Comparison of ENCODE assay signal across 1 cellular context in the genomic region with DNA sequence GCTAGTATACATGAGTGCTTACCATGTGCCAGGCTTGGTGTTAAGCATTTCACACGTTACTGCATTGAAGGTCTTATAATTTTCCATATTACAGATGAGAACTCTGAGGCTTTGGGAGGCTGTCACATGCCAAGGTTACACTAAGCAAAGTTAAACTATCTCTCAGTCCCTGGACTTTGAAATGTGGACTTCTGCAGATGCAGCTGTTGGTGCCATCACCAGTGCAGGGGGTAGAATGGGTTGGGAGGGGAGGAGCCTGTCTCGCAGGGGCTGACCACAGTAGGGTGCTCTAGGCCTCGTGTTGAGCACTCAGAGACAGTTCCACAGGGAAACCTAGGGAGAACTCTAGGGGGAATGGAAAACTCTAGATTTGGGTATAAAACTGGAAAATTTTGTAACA.
TF ChIP-seq lines count a peak whose summit lies in the region.

No MANE protein-coding gene starts in this region.

TF ChIP-seq in HepG2, 621 proteins besides CTCF, POLR2A, EP300 and RAD21 (continued from another document):
- no peak for TF ChIP-seq MED13 (CRISPR knock-in tag; IDR thresholded peaks at IDR 0.05)
- TF ChIP-seq SMARCE1 (IDR thresholded peaks at IDR 0.05; ENCODE audit: borderline replicate concordance), result no peak
- TF ChIP-seq ZFP41 (CRISPR knock-in tag; IDR thresholded peaks at IDR 0.05; ENCODE audit: borderline replicate concordance), result no peak
- TF ChIP-seq, protein P1, sequence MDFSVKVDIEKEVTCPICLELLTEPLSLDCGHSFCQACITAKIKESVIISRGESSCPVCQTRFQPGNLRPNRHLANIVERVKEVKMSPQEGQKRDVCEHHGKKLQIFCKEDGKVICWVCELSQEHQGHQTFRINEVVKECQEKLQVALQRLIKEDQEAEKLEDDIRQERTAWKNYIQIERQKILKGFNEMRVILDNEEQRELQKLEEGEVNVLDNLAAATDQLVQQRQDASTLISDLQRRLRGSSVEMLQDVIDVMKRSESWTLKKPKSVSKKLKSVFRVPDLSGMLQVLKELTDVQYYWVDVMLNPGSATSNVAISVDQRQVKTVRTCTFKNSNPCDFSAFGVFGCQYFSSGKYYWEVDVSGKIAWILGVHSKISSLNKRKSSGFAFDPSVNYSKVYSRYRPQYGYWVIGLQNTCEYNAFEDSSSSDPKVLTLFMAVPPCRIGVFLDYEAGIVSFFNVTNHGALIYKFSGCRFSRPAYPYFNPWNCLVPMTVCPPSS (IDR thresholded peaks at IDR 0.05), result no peak
- no peak for TF ChIP-seq ZNF343 (CRISPR knock-in tag; IDR thresholded peaks at IDR 0.05)
- TF ChIP-seq PPARG (CRISPR knock-in tag; conservative IDR thresholded peaks at IDR 0.05), result peak; percentile 29; the same call in 1 of the 2 replicates
- TF ChIP-seq AGO2 (optimal IDR thresholded peaks at IDR 0.05; ENCODE audit: low read depth, low read length), result no peak
- TF ChIP-seq, protein P2, sequence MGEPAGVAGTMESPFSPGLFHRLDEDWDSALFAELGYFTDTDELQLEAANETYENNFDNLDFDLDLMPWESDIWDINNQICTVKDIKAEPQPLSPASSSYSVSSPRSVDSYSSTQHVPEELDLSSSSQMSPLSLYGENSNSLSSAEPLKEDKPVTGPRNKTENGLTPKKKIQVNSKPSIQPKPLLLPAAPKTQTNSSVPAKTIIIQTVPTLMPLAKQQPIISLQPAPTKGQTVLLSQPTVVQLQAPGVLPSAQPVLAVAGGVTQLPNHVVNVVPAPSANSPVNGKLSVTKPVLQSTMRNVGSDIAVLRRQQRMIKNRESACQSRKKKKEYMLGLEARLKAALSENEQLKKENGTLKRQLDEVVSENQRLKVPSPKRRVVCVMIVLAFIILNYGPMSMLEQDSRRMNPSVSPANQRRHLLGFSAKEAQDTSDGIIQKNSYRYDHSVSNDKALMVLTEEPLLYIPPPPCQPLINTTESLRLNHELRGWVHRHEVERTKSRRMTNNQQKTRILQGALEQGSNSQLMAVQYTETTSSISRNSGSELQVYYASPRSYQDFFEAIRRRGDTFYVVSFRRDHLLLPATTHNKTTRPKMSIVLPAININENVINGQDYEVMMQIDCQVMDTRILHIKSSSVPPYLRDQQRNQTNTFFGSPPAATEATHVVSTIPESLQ (CRISPR knock-in tag; conservative IDR thresholded peaks at IDR 0.05), result no peak
- TF ChIP-seq, protein P3, sequence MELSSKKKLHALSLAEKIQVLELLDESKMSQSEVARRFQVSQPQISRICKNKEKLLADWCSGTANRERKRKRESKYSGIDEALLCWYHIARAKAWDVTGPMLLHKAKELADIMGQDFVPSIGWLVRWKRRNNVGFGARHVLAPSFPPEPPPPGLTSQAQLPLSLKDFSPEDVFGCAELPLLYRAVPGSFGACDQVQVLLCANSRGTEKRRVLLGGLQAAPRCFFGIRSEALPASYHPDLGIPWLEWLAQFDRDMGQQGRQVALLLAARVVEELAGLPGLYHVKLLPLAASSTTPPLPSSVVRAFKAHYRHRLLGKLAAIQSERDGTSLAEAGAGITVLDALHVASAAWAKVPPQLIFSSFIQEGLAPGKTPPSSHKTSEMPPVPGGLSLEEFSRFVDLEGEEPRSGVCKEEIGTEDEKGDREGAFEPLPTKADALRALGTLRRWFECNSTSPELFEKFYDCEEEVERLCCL (CRISPR knock-in tag; IDR thresholded peaks at IDR 0.05; ENCODE audit: borderline replicate concordance), result no peak
- no peak for TF ChIP-seq ZNF33A (CRISPR knock-in tag; IDR thresholded peaks at IDR 0.05; ENCODE audit: borderline replicate concordance)
- TF ChIP-seq, protein P4, sequence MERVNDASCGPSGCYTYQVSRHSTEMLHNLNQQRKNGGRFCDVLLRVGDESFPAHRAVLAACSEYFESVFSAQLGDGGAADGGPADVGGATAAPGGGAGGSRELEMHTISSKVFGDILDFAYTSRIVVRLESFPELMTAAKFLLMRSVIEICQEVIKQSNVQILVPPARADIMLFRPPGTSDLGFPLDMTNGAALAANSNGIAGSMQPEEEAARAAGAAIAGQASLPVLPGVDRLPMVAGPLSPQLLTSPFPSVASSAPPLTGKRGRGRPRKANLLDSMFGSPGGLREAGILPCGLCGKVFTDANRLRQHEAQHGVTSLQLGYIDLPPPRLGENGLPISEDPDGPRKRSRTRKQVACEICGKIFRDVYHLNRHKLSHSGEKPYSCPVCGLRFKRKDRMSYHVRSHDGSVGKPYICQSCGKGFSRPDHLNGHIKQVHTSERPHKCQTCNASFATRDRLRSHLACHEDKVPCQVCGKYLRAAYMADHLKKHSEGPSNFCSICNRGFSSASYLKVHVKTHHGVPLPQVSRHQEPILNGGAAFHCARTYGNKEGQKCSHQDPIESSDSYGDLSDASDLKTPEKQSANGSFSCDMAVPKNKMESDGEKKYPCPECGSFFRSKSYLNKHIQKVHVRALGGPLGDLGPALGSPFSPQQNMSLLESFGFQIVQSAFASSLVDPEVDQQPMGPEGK (CRISPR knock-in tag; IDR thresholded peaks at IDR 0.05), result peak; percentile 59; the same call in 1 of the 2 replicates
- no peak for TF ChIP-seq GLI4 (CRISPR knock-in tag; IDR thresholded peaks at IDR 0.05; ENCODE audit: borderline replicate concordance)
- TF ChIP-seq ZNF713 (CRISPR knock-in tag; IDR thresholded peaks at IDR 0.05), result no peak
- no peak for TF ChIP-seq RBFOX2 (IDR thresholded peaks at IDR 0.05; ENCODE audit: low read depth, low read length)
- TF ChIP-seq, protein P5, sequence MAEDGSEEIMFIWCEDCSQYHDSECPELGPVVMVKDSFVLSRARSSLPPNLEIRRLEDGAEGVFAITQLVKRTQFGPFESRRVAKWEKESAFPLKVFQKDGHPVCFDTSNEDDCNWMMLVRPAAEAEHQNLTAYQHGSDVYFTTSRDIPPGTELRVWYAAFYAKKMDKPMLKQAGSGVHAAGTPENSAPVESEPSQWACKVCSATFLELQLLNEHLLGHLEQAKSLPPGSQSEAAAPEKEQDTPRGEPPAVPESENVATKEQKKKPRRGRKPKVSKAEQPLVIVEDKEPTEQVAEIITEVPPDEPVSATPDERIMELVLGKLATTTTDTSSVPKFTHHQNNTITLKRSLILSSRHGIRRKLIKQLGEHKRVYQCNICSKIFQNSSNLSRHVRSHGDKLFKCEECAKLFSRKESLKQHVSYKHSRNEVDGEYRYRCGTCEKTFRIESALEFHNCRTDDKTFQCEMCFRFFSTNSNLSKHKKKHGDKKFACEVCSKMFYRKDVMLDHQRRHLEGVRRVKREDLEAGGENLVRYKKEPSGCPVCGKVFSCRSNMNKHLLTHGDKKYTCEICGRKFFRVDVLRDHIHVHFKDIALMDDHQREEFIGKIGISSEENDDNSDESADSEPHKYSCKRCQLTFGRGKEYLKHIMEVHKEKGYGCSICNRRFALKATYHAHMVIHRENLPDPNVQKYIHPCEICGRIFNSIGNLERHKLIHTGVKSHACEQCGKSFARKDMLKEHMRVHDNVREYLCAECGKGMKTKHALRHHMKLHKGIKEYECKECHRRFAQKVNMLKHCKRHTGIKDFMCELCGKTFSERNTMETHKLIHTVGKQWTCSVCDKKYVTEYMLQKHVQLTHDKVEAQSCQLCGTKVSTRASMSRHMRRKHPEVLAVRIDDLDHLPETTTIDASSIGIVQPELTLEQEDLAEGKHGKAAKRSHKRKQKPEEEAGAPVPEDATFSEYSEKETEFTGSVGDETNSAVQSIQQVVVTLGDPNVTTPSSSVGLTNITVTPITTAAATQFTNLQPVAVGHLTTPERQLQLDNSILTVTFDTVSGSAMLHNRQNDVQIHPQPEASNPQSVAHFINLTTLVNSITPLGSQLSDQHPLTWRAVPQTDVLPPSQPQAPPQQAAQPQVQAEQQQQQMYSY (CRISPR knock-in tag; IDR thresholded peaks at IDR 0.05), result no peak
- no peak for TF ChIP-seq PAF1 (CRISPR knock-in tag; IDR thresholded peaks at IDR 0.05)
- TF ChIP-seq GATAD2A (CRISPR knock-in tag; IDR thresholded peaks at IDR 0.05), result peak; percentile 71
- no peak for TF ChIP-seq PHF20 (CRISPR knock-in tag; IDR thresholded peaks at IDR 0.05)
- no peak for TF ChIP-seq GTF3A (CRISPR knock-in tag; conservative IDR thresholded peaks at IDR 0.05)
- TF ChIP-seq, protein P6, sequence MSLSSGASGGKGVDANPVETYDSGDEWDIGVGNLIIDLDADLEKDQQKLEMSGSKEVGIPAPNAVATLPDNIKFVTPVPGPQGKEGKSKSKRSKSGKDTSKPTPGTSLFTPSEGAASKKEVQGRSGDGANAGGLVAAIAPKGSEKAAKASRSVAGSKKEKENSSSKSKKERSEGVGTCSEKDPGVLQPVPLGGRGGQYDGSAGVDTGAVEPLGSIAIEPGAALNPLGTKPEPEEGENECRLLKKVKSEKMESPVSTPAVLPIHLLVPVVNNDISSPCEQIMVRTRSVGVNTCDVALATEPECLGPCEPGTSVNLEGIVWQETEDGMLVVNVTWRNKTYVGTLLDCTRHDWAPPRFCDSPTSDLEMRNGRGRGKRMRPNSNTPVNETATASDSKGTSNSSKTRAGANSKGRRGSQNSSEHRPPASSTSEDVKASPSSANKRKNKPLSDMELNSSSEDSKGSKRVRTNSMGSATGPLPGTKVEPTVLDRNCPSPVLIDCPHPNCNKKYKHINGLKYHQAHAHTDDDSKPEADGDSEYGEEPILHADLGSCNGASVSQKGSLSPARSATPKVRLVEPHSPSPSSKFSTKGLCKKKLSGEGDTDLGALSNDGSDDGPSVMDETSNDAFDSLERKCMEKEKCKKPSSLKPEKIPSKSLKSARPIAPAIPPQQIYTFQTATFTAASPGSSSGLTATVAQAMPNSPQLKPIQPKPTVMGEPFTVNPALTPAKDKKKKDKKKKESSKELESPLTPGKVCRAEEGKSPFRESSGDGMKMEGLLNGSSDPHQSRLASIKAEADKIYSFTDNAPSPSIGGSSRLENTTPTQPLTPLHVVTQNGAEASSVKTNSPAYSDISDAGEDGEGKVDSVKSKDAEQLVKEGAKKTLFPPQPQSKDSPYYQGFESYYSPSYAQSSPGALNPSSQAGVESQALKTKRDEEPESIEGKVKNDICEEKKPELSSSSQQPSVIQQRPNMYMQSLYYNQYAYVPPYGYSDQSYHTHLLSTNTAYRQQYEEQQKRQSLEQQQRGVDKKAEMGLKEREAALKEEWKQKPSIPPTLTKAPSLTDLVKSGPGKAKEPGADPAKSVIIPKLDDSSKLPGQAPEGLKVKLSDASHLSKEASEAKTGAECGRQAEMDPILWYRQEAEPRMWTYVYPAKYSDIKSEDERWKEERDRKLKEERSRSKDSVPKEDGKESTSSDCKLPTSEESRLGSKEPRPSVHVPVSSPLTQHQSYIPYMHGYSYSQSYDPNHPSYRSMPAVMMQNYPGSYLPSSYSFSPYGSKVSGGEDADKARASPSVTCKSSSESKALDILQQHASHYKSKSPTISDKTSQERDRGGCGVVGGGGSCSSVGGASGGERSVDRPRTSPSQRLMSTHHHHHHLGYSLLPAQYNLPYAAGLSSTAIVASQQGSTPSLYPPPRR (CRISPR knock-in tag; IDR thresholded peaks at IDR 0.05; ENCODE audit: borderline replicate concordance), result no peak
- TF ChIP-seq RAD51 (IDR thresholded peaks at IDR 0.05; ENCODE audit: borderline replicate concordance), result no peak
- TF ChIP-seq ZNF484 (CRISPR knock-in tag; IDR thresholded peaks at IDR 0.05; ENCODE audit: borderline replicate concordance, low read depth), result no peak
- TF ChIP-seq ZNF33B (CRISPR knock-in tag; IDR thresholded peaks at IDR 0.05), result no peak
- no peak for TF ChIP-seq HDAC6 (IDR thresholded peaks at IDR 0.05; ENCODE audit: low read depth, low read length)
- peak; percentile 41 for TF ChIP-seq SAP130 (CRISPR knock-in tag; IDR thresholded peaks at IDR 0.05; ENCODE audit: low read depth)
- TF ChIP-seq HNRNPUL1 (IDR thresholded peaks at IDR 0.05; ENCODE audit: low read depth, low read length), result no peak
- TF ChIP-seq JUND (CRISPR knock-in tag; IDR thresholded peaks at IDR 0.05), result no peak
- TF ChIP-seq, protein P7, sequence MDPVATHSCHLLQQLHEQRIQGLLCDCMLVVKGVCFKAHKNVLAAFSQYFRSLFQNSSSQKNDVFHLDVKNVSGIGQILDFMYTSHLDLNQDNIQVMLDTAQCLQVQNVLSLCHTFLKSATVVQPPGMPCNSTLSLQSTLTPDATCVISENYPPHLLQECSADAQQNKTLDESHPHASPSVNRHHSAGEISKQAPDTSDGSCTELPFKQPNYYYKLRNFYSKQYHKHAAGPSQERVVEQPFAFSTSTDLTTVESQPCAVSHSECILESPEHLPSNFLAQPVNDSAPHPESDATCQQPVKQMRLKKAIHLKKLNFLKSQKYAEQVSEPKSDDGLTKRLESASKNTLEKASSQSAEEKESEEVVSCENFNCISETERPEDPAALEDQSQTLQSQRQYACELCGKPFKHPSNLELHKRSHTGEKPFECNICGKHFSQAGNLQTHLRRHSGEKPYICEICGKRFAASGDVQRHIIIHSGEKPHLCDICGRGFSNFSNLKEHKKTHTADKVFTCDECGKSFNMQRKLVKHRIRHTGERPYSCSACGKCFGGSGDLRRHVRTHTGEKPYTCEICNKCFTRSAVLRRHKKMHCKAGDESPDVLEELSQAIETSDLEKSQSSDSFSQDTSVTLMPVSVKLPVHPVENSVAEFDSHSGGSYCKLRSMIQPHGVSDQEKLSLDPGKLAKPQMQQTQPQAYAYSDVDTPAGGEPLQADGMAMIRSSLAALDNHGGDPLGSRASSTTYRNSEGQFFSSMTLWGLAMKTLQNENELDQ (CRISPR knock-in tag; IDR thresholded peaks at IDR 0.05; ENCODE audit: borderline replicate concordance), result no peak
- TF ChIP-seq PHF5A (CRISPR knock-in tag; IDR thresholded peaks at IDR 0.05; ENCODE audit: low read depth, unreplicated experiment), result no peak
